13 cellular contexts compared by ENCODE assay signal in genomic region chr9:93254806-93255519, GRCh38.
DNase-seq lines count a peak whose midpoint lies in the region; TF ChIP-seq lines count a peak whose summit lies in the region.
"Had no signal": no experiment of that assay in that cellular context is flagged by ENCODE, and none has a peak within 500 bp of the region (broad histone marks: within the 10 kb centered on the region; RNA-seq: fewer than 3 reads in every experiment).

No MANE protein-coding gene starts in this region.

- no TSS peak for BruUV-seq in MCF 10A (replicated peaks; lab: Mats Ljungman, UMichigan)

- no peak overlapping the region for H3K27ac ChIP-seq in spleen
- H3K27ac ChIP-seq: GM23248 had no signal

- 84 to 98% (median 90%) methylated on average over 7 of the region's 7 CpGs for WGBS in spleen, 5 donors

- H3K36me3 ChIP-seq in spleen = no peaks in the 10 kb centered on the region

- CTCF ChIA-PET in MCF 10A (lab: Yijun Ruan, JAX) = no interaction called here

- no peak for TF ChIP-seq CTCF in spleen (IDR thresholded peaks at IDR 0.05 in 8 of 11, conservative IDR thresholded peaks at IDR 0.05 in 3 of 11)
- TF ChIP-seq CTCF in MCF 10A (IDR thresholded peaks at IDR 0.05; ENCODE audit: unreplicated experiment) = no peak

- POLR2A ChIA-PET in MCF 10A (lab: Yijun Ruan, JAX) = no interaction called here

- H3K9me3 Mint-ChIP-seq in activated T-cell treated with anti-CD3 and anti-CD28 coated beads, Interleukin-2, amount 50 U/mL, for 24 hours = no peaks in the 10 kb centered on the region
- H3K9me3 Mint-ChIP-seq in MCF 10A (ENCODE audit: unreplicated experiment) = no peaks in the 10 kb centered on the region
- H3K9me3 Mint-ChIP-seq: memory B cell had no signal

- DNase-seq in activated T-cell treated with anti-CD3 and anti-CD28 coated beads, Interleukin-2, amount 50 U/mL, for 24 hours = peak; percentile 20
- no peak for DNase-seq in activated T-cell treated with anti-CD3 and anti-CD28 coated beads for 4 hours
- peak; percentile 91 for DNase-seq in NCI-H2171 (lab: John Stamatoyannopoulos, UW)
- DNase-seq in head of caudate nucleus = peak in 29 of 42 donors; percentile 9 to 60 (median 31)
- peak; percentile 53 for DNase-seq in spleen
- no peak for DNase-seq in AG08395 (ENCODE audit: low spot score)
- DNase-seq in MCF 10A (ENCODE audit: unreplicated experiment) = no peak
- no peak for DNase-seq in NCI-H446 treated with DMSO at 0.1 percent for 48 hours (lab: John Stamatoyannopoulos, UW)
- DNase-seq: GM23248, Kasumi-1, NCI-H2081 treated with DMSO at 0.1 percent for 48 hours, SK-N-SH had no signal

- no peak for TF ChIP-seq POLR2A in spleen (IDR thresholded peaks at IDR 0.05)

- H3K4me1 Mint-ChIP-seq in activated T-cell treated with anti-CD3 and anti-CD28 coated beads, Interleukin-2, amount 50 U/mL, for 24 hours (ENCODE audit: low read depth) = no peaks in the 10 kb centered on the region
- no peaks in the 10 kb centered on the region for H3K4me1 Mint-ChIP-seq in MCF 10A (ENCODE audit: insufficient read depth, unreplicated experiment)
- H3K4me1 Mint-ChIP-seq: memory B cell had no signal

- H3K27ac Mint-ChIP-seq in activated T-cell treated with anti-CD3 and anti-CD28 coated beads, Interleukin-2, amount 50 U/mL, for 24 hours = no peak overlapping the region
- H3K27ac Mint-ChIP-seq in MCF 10A (ENCODE audit: low read depth, unreplicated experiment) = no peak overlapping the region
- H3K27ac Mint-ChIP-seq: memory B cell had no signal

- H3K27me3 ChIP-seq in spleen (replicated peaks in 1 of 7) = no peaks in the 10 kb centered on the region

- H3K27me3 Mint-ChIP-seq in activated T-cell treated with anti-CD3 and anti-CD28 coated beads, Interleukin-2, amount 50 U/mL, for 24 hours = no peaks in the 10 kb centered on the region
- no peaks in the 10 kb centered on the region for H3K27me3 Mint-ChIP-seq in MCF 10A (ENCODE audit: insufficient read depth, unreplicated experiment)

- no peaks in the 10 kb centered on the region for H3K4me1 ChIP-seq in spleen

- no peaks in the 10 kb centered on the region for H3K36me3 Mint-ChIP-seq in activated T-cell treated with anti-CD3 and anti-CD28 coated beads, Interleukin-2, amount 50 U/mL, for 24 hours (ENCODE audit: low read depth)
- peaks cover 6% of the 10 kb centered on the region for H3K36me3 Mint-ChIP-seq in MCF 10A (ENCODE audit: insufficient read depth, unreplicated experiment)
- H3K36me3 Mint-ChIP-seq: memory B cell had no signal

- intact Hi-C loops in head of caudate nucleus (cut with DNase I) (no loop called here), spleen (cut with DNase I; ENCODE audit: low total_unique reads) (no loop called here), MCF 10A (cut with micrococcal nuclease) (no loop called here)

- H3K9me3 ChIP-seq in spleen = no peaks in the 10 kb centered on the region
- H3K9me3 ChIP-seq: SK-N-SH had no signal

- H3K4me3 ChIP-seq in spleen = no peak overlapping the region
- H3K4me3 ChIP-seq: GM23248 had no signal

- H3K4me3 Mint-ChIP-seq in activated T-cell treated with anti-CD3 and anti-CD28 coated beads, Interleukin-2, amount 50 U/mL, for 24 hours = no peak overlapping the region
- no peak overlapping the region for H3K4me3 Mint-ChIP-seq in MCF 10A (ENCODE audit: unreplicated experiment)
- H3K4me3 Mint-ChIP-seq: memory B cell had no signal

Comparison
In these comparisons a context has a peak if more than half of its experiments do, and no peak if none do; other contexts are left out.
1. DNase-seq: peak in activated T-cell treated with anti-CD3 and anti-CD28 coated beads, Interleukin-2, amount 50 U/mL, for 24 hours (single experiment), NCI-H2171 (single experiment), head of caudate nucleus (29 of 42) and spleen (single experiment); none in activated T-cell treated with anti-CD3 and anti-CD28 coated beads for 4 hours (single experiment), AG08395 (single experiment), MCF 10A (single experiment) and NCI-H446 treated with DMSO at 0.1 percent for 48 hours (single experiment).